In genomic region chr15:42337104-42337503, GRCh38 we compare ENCODE assay signal across 1 cellular context. TPM values are rescaled to one million over a fixed set of nuclear protein-coding genes. Genes with fewer than 3 reads are reported as not detected.
"Had no signal": no experiment of that assay in that cellular context is flagged by ENCODE, and none has a peak within 500 bp of the region (broad histone marks: within the 10 kb centered on the region; RNA-seq: fewer than 3 reads in every experiment).

No MANE protein-coding gene starts in this region.

RNA-seq across cellular contexts. Expression of gene CAPN3, which starts 22.2 kb away (rescaled TPM):
- total RNA-seq: H7 had no signal
